Comparison of ENCODE assay signal across 17 cellular contexts in genomic region chr9:12698293-12698692, GRCh38. TPM values are rescaled to one million over a fixed set of nuclear protein-coding genes. Genes with fewer than 3 reads are reported as not detected.
A peak's percentile ranks its signal among the peaks of the same experiment; 100 is the strongest.
DNase-seq lines count a peak whose midpoint lies in the region; ATAC-seq and TF ChIP-seq lines count a peak whose summit lies in the region.
"Had no signal": no experiment of that assay in that cellular context is flagged by ENCODE, and none has a peak within 500 bp of the region (broad histone marks: within the 10 kb centered on the region; RNA-seq: fewer than 3 reads in every experiment).

No MANE protein-coding gene starts in this region.

- no peaks in the 10 kb centered on the region for H3K36me3 ChIP-seq in KMS-11 (ENCODE audit: insufficient read depth)
- H3K36me3 ChIP-seq in SK-N-SH (replicated peaks in 1 of 2; ENCODE audit: control insufficient read depth in 1 of 2, insufficient read depth in 2 of 2, low read length in 1 of 2): no peaks in the 10 kb centered on the region

- DNase-seq in SK-N-SH: no peak
- DNase-seq in fibroblast of villous mesenchyme (ENCODE audit: low read depth): peak; percentile 97
- DNase-seq in sciatic nerve (ENCODE audit: low spot score): no peak
- DNase-seq in activated T-cell treated with anti-CD3 and anti-CD28 coated beads, Interleukin-2, amount 50 U/mL, for 1 hour: no peak
- no peak for DNase-seq in NCI-H1436 (lab: John Stamatoyannopoulos, UW)
- DNase-seq in stimulated activated naive CD4-positive, alpha-beta T cell treated with Interleukin-2 at 50 U/mL for 16 hours (lab: John Stamatoyannopoulos, UW): no peak
- DNase-seq: activated CD8-positive, alpha-beta T cell treated with anti-CD3 and anti-CD28 coated beads for 36 hours; body of pancreas; CD4-positive, alpha-beta memory T cell; NCI-H187; NCI-H748 treated with DMSO at 0.1 percent for 48 hours had no signal

- no peaks in the 10 kb centered on the region for H3K9me2 ChIP-seq in SK-N-SH

- 13% methylated on average over 4 of the region's 4 CpGs for WGBS in SK-N-SH (ENCODE audit: low lambda C conversion rate)

- H3K9ac ChIP-seq in KMS-11 (no peak overlapping the region), SK-N-SH (no peak overlapping the region)

- no peak for TF ChIP-seq RAD21 in SK-N-SH (IDR thresholded peaks at IDR 0.05; ENCODE audit: low read length)

- H4K20me1 ChIP-seq in KMS-11 (ENCODE audit: insufficient read depth) (no peaks in the 10 kb centered on the region), SK-N-SH (ENCODE audit: insufficient read depth) (no peaks in the 10 kb centered on the region)

- TF ChIP-seq EP300 in SK-N-SH (IDR thresholded peaks at IDR 0.05; ENCODE audit: borderline replicate concordance in 1 of 2, low read depth in 1 of 2, low read length in 1 of 2): peak in 1 of 2 experiments; percentile 13; a peak in 1 of 4 replicates

- H3K4me1 ChIP-seq in KMS-11 (ENCODE audit: low read depth, poor library complexity, severe bottlenecking) (peaks cover 23% of the 10 kb centered on the region), SK-N-SH (ENCODE audit: control insufficient read depth in 1 of 2, insufficient read depth in 2 of 2, low read depth in 1 of 2, low read length in 1 of 2) (peaks cover 0 to 23% of the 10 kb centered on the region in 2 experiments; a peak in 2 of 4 replicates)
- H3K4me1 ChIP-seq: body of pancreas had no signal

- no peaks in the 10 kb centered on the region for H3K9me3 ChIP-seq in SK-N-SH
- H3K9me3 ChIP-seq: body of pancreas had no signal

- H3K4me3 ChIP-seq in KMS-11 (IDR thresholded peaks at IDR 0.05; ENCODE audit: insufficient read depth, low read depth, low read length) (no peak overlapping the region), SK-N-SH (ENCODE audit: low read depth in 2 of 2, low read length in 1 of 2) (no peak overlapping the region), fibroblast of villous mesenchyme (ENCODE audit: low read depth, low read length) (no peak overlapping the region)
- H3K4me3 ChIP-seq: body of pancreas, lung, skin epidermis had no signal

- intact Hi-C loops in sciatic nerve (cut with DNase I): no loop called here

- ATAC-seq in sciatic nerve: peak; percentile 55
- ATAC-seq: activated CD8-positive, alpha-beta T cell treated with anti-CD3 and anti-CD28 coated beads for 36 hours; body of pancreas had no signal

- H3K27me3 ChIP-seq in KMS-11 (ENCODE audit: insufficient read depth, low read depth) (no peaks in the 10 kb centered on the region), SK-N-SH (ENCODE audit: insufficient read depth) (no peaks in the 10 kb centered on the region)
- H3K27me3 ChIP-seq: body of pancreas had no signal

- H3K79me2 ChIP-seq in KMS-11 (ENCODE audit: insufficient read depth, low read depth) (no peaks in the 10 kb centered on the region), SK-N-SH (ENCODE audit: insufficient read depth) (no peaks in the 10 kb centered on the region)

- no peak overlapping the region; the same call in 1 of the 2 replicates for H2AFZ ChIP-seq in KMS-11 (ENCODE audit: low read depth)
- no peak overlapping the region for H2AFZ ChIP-seq in SK-N-SH (ENCODE audit: low read depth)

- CTCF ChIA-PET in SK-N-SH (lab: Yijun Ruan, JAX): interaction anchor here (1.0 to 1.8 kb wide), 6 partner anchors 12 to 391 kb away, joined by 3 to 5 read pairs (median 4); no protein-coding TSS in a partner anchor

- POLR2A ChIA-PET in SK-N-SH (lab: Yijun Ruan, JAX): no interaction called here

- H3K4me2 ChIP-seq in KMS-11: peak overlapping the region; percentile 29; the same call in 1 of the 2 replicates
- no peak overlapping the region for H3K4me2 ChIP-seq in SK-N-SH

- H3K27ac ChIP-seq in KMS-11 (no peak overlapping the region), SK-N-SH (ENCODE audit: low read depth in 2 of 2, low read length in 1 of 2) (peak overlapping the region in 1 of 2 experiments; percentile 79; a peak in 2 of 4 replicates)
- H3K27ac ChIP-seq: body of pancreas had no signal

- H3F3A ChIP-seq in SK-N-SH (replicated peaks; ENCODE audit: insufficient read depth): no peaks in the 10 kb centered on the region

- TF ChIP-seq CTCF in KMS-11 (conservative IDR thresholded peaks at IDR 0.05; ENCODE audit: low read depth, low read length): no peak
- no peak for TF ChIP-seq CTCF in SK-N-SH (IDR thresholded peaks at IDR 0.05)
- no peak for TF ChIP-seq CTCF in fibroblast of villous mesenchyme (IDR thresholded peaks at IDR 0.05; ENCODE audit: insufficient read depth, low read depth, low read length)

TF ChIP-seq in SK-N-SH, 30 proteins besides CTCF, POLR2A, EP300 and RAD21:
- TF ChIP-seq ELF1 (IDR thresholded peaks at IDR 0.05): no peak
- TF ChIP-seq TCF12 (IDR thresholded peaks at IDR 0.05): peak; percentile 48; the same call in 1 of the 2 replicates

RNA-seq across cellular contexts. Expression of gene TYRP1, which starts 5.1 kb away (rescaled TPM):
- 0.05 TPM in 1 of 2 replicates, not detected in the other for polyA plus RNA-seq in SK-N-SH (2012; rRNA removed)
- 0.04 and 0.07 TPM in 2 replicates for polyA plus RNA-seq in SK-N-SH (2012; cell fraction: cytosol; rRNA removed)
- polyA plus RNA-seq in SK-N-SH (2012; cell fraction: nucleus; rRNA removed): 0.09 TPM in 1 of 2 replicates, not detected in the other
- total RNA-seq in fibroblast of villous mesenchyme: 0.43 and 2.9 TPM in 2 replicates
- total RNA-seq in sciatic nerve: not detected
- total RNA-seq: activated CD8-positive, alpha-beta T cell treated with anti-CD3 and anti-CD28 coated beads for 36 hours; activated T-helper 2 cell treated with anti-CD3 and anti-CD28 coated beads, Interferon-gamma antibody, Interleukin-2, Interleukin-4, amounts not matched to agents 10 μg/mL and 5 μg/mL and 100 μg/mL, durations not matched to agents 14 hours and 24 hours and 36 hours; body of pancreas; CD4-positive, alpha-beta memory T cell; endothelial cell of umbilical vein; neural crest cell had no signal
- polyA plus RNA-seq: CD4-positive, alpha-beta memory T cell had no signal
